In genomic region chr17:75785770-75786538, GRCh38 we compare ENCODE assay signal across 8 cellular contexts. TPM values are rescaled to one million over a fixed set of nuclear protein-coding genes. Genes with fewer than 3 reads are reported as not detected.
DNase-seq lines count a peak whose midpoint lies in the region; ATAC-seq and TF ChIP-seq lines count a peak whose summit lies in the region.

No MANE protein-coding gene starts in this region.

- H3K36me3 Mint-ChIP-seq in activated T-cell treated with anti-CD3 and anti-CD28 coated beads, Interleukin-2, amount 50 U/mL, for 4 hours (ENCODE audit: insufficient read depth), result peaks cover 3% of the 10 kb centered on the region

- H3K27me3 Mint-ChIP-seq in activated T-cell treated with anti-CD3 and anti-CD28 coated beads, Interleukin-2, amount 50 U/mL, for 4 hours (ENCODE audit: low read depth), result no peaks in the 10 kb centered on the region

- WGBS in esophagus muscularis mucosa, result 51% methylated on average over 8 of the region's 8 CpGs

- TF ChIP-seq CTCF in esophagus muscularis mucosa (IDR thresholded peaks at IDR 0.05), result no peak

- H3K27me3 ChIP-seq in esophagus muscularis mucosa, result no peaks in the 10 kb centered on the region

- no peaks in the 10 kb centered on the region for H3K36me3 ChIP-seq in esophagus muscularis mucosa

- H3K4me1 ChIP-seq in esophagus muscularis mucosa, result peaks cover 28 to 70% (median 55%) of the 10 kb centered on the region in 4 donors

- peaks cover 39% of the 10 kb centered on the region for H3K4me1 Mint-ChIP-seq in activated T-cell treated with anti-CD3 and anti-CD28 coated beads, Interleukin-2, amount 50 U/mL, for 4 hours (ENCODE audit: low read depth)

- no peaks in the 10 kb centered on the region for H3K9me3 Mint-ChIP-seq in activated T-cell treated with anti-CD3 and anti-CD28 coated beads, Interleukin-2, amount 50 U/mL, for 4 hours

- TF ChIP-seq POLR2A in esophagus muscularis mucosa (IDR thresholded peaks at IDR 0.05; ENCODE audit: low read depth), result no peak

- no peak for TF ChIP-seq EP300 in esophagus muscularis mucosa (IDR thresholded peaks at IDR 0.05)

- no peak for DNase-seq in activated T-cell treated with anti-CD3 and anti-CD28 coated beads, Interleukin-2, amount 50 U/mL, for 4 hours
- no peak for DNase-seq in activated T-cell treated with anti-CD3 and anti-CD28 coated beads for 4 hours
- DNase-seq in esophagus muscularis mucosa (ENCODE audit: extremely low spot score), result no peak
- DNase-seq in posterior vena cava (ENCODE audit: low spot score), result peak; percentile 30
- no peak for DNase-seq in NCI-H748 (lab: John Stamatoyannopoulos, UW; ENCODE audit: unreplicated experiment)
- DNase-seq in NK-92 (lab: John Stamatoyannopoulos, UW; ENCODE audit: unreplicated experiment), result no peak

- peak overlapping the region; percentile 85 for H3K4me3 Mint-ChIP-seq in activated T-cell treated with anti-CD3 and anti-CD28 coated beads, Interleukin-2, amount 50 U/mL, for 4 hours

- H3K27ac ChIP-seq in esophagus muscularis mucosa (replicated peaks in 1 of 4), result peak overlapping the region; percentile 96 to 99 (median 98)

- no peaks in the 10 kb centered on the region for H3K9me3 ChIP-seq in esophagus muscularis mucosa

- H3K4me3 ChIP-seq in esophagus muscularis mucosa, result peak overlapping the region; percentile 73 to 83 (median 78)

- ATAC-seq in activated T-cell treated with anti-CD3 and anti-CD28 coated beads, Interleukin-2, amount 50 U/mL, for 4 hours, result no peak
- ATAC-seq in SK-N-SH treated with all-trans-retinoic acid at 6 μM for 48 hours, result no peak; the same call in 2 of the 3 replicates
- no peak for ATAC-seq in HG03097 (IDR thresholded peaks at IDR 0.05; ENCODE audit: low FRiP score, unreplicated experiment)

- intact Hi-C loops in esophagus muscularis mucosa (cut with DNase I) (no loop called here), posterior vena cava (cut with DNase I) (loop anchor here in 1 of 2 donors (5.0 kb wide), 1 partner anchor 41 kb away; no protein-coding TSS in a partner anchor)

TF ChIP-seq in SK-N-SH treated with all-trans-retinoic acid at 6 μM for 48 hours, 23 proteins besides CTCF, POLR2A, EP300 and RAD21:
- TF ChIP-seq SNAI2 (CRISPR knock-in tag; IDR thresholded peaks at IDR 0.05), result 0 out of 2 replicates have a peak, but pooled peaks have one; percentile 4
- no peak for TF ChIP-seq GLIS3 (CRISPR knock-in tag; IDR thresholded peaks at IDR 0.05)

RNA-seq across cellular contexts. Expression of gene UNK, which starts 1.3 kb away (rescaled TPM):
- total RNA-seq in activated T-cell treated with anti-CD3 and anti-CD28 coated beads, Interleukin-2, amount 50 U/mL, for 4 hours, result 10 to 100 TPM; 21.0 to 24.5 (median 22.6) TPM
- total RNA-seq in esophagus muscularis mucosa (10 to 100 TPM; 18.0 to 23.7 (median 20.0) TPM), posterior vena cava (10 to 100 TPM; 23.3 to 32.9 TPM)

RNA-seq across cellular contexts. Expression of gene GALK1, which starts 21.0 kb away (rescaled TPM):
- total RNA-seq in activated T-cell treated with anti-CD3 and anti-CD28 coated beads, Interleukin-2, amount 50 U/mL, for 4 hours, result 10 to 100 TPM; 16.9 to 23.5 (median 21.3) TPM
- total RNA-seq in esophagus muscularis mucosa, result 10 to 100 TPM; 16.9 to 34.1 (median 24.4) TPM
- 10 to 100 TPM; 21.0 to 27.6 TPM for total RNA-seq in posterior vena cava

RNA-seq across cellular contexts. Expression of gene UNC13D, which starts 58.2 kb away (rescaled TPM):
- 100 to 1,000 TPM; 122 to 146 (median 124) TPM for total RNA-seq in activated T-cell treated with anti-CD3 and anti-CD28 coated beads, Interleukin-2, amount 50 U/mL, for 4 hours
- total RNA-seq in esophagus muscularis mucosa (1 to 10 TPM; 5.9 to 10.0 (median 9.0) TPM), posterior vena cava (10 to 100 TPM in 1 of 2 donors, 1 to 10 TPM in 1; 7.3 to 15.1 TPM)

Comparison
In these comparisons a context has a peak if more than half of its experiments do, and no peak if none do; other contexts are left out.
1. RNA of gene UNC13D, which starts 58.2 kb away (total RNA-seq): 122 to 146 TPM in activated T-cell treated with anti-CD3 and anti-CD28 coated beads, Interleukin-2, amount 50 U/mL, for 4 hours; 7.3 to 15.1 TPM in posterior vena cava and 5.9 to 10.0 TPM in esophagus muscularis mucosa; every median in the first group is over 4 times any median in the second.